11 cellular contexts compared by ENCODE assay signal in the genomic region with DNA sequence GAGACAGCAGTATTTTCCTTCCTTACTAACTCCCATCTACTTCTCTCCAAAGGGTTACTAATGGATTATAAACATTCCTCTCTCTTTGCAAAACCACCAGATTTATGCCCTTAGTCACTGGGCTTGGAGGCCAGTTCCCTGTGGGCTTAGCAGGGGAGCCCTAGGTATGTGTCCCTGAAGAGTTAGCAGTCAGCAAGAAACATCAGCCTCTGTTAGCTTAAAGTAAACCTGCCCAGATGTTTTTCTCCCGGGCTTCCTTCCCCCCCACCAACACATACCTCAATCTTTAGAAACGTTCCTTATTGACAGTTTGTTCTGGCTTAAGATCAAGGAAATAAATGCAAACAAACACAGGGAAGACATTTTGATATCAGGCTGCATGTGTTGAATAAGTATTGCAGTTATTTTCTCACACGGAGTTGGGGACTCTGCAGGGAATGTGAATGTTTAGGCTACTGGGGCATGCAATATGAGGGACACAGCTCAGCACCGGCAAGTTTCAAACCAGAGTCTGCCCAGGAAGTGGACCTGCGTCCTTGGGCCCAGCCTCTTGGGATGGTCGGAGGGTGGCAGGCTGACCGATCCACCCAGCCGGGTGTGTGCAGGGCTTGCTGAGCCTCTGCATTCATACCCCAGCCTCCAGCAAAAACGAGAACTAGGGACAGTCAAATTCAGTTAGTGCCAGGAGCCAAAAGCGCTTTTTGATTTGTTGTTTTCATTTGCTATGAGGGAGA.
DNase-seq lines count a peak whose midpoint lies in the region; ATAC-seq and TF ChIP-seq lines count a peak whose summit lies in the region.
"Had no signal": no experiment of that assay in that cellular context is flagged by ENCODE, and none has a peak within 500 bp of the region (broad histone marks: within the 10 kb centered on the region; RNA-seq: fewer than 3 reads in every experiment).

No MANE protein-coding gene starts in this region.

- peaks cover 5% of the 10 kb centered on the region for H3K27me3 Mint-ChIP-seq in GM23338 (ENCODE audit: insufficient read depth, low read depth, poor library complexity)
- no peaks in the 10 kb centered on the region for H3K27me3 Mint-ChIP-seq in WTC11 (ENCODE audit: low read depth)

- TF ChIP-seq EP300 in gastroesophageal sphincter (IDR thresholded peaks at IDR 0.05), result no peak

- CTCF ChIA-PET in WTC11 (lab: Charles Lee) (interaction anchor here (0.9 to 3.0 kb wide), 8 partner anchors 11 to 402 kb away, joined by 3 to 10 read pairs (median 5); no protein-coding TSS in a partner anchor), GM10248 (lab: Yijun Ruan, JAX) (no interaction called here)

- peak overlapping the region; percentile 63; the same call in 1 of the 2 replicates for H3K27ac ChIP-seq in GM23338 (ENCODE audit: low read depth)
- peak overlapping the region in 3 of 4 donors; percentile 18 to 61 (median 53) for H3K27ac ChIP-seq in gastroesophageal sphincter

- no peaks in the 10 kb centered on the region for H3K9me2 ChIP-seq in GM23338 (ENCODE audit: insufficient read depth)

- H3K27ac Mint-ChIP-seq in GM23338 (peak overlapping the region; percentile 68), WTC11 (peak overlapping the region; percentile 77)
- H3K27ac Mint-ChIP-seq: activated T-cell treated with anti-CD3 and anti-CD28 coated beads, Interleukin-2, amount 50 U/mL, for 72 hours; effector memory CD8-positive, alpha-beta T cell had no signal

- 35% methylated on average over 9 of the region's 10 CpGs; no CpG with 5 or more reads in 1 of the 2 donors for WGBS in gastroesophageal sphincter (ENCODE audit: low coverage in 1 of 2), 2 donors

- POLR2A ChIA-PET in WTC11 (lab: Charles Lee), result no interaction called here
- POLR2A ChIA-PET in GM10248 (lab: Yijun Ruan, JAX), result no interaction called here

- TF ChIP-seq CTCF in GM23338 (conservative IDR thresholded peaks at IDR 0.05; ENCODE audit: low read depth in 2 of 2), result no peak
- no peak for TF ChIP-seq CTCF in WTC11 (IDR thresholded peaks at IDR 0.05)
- no peak for TF ChIP-seq CTCF in gastroesophageal sphincter (IDR thresholded peaks at IDR 0.05)
- no peak for TF ChIP-seq CTCF in GM10248 (IDR thresholded peaks at IDR 0.05; ENCODE audit: control extremely low read depth, extremely low read depth, low read depth, missing control alignments)

- peaks cover 25% of the 10 kb centered on the region for H3K4me1 Mint-ChIP-seq in GM23338
- peaks cover 19% of the 10 kb centered on the region for H3K4me1 Mint-ChIP-seq in WTC11

- H3K4me3 Mint-ChIP-seq in GM23338, result no peak overlapping the region; the same call in 2 of the 3 replicates
- no peak overlapping the region for H3K4me3 Mint-ChIP-seq in WTC11
- H3K4me3 Mint-ChIP-seq: activated T-cell treated with anti-CD3 and anti-CD28 coated beads, Interleukin-2, amount 50 U/mL, for 72 hours; effector memory CD8-positive, alpha-beta T cell had no signal

- H3K9me3 Mint-ChIP-seq in GM23338 (0 out of 3 replicates have a peak, but pooled peaks cover 3% of the 10 kb centered on the region), WTC11 (0 out of 2 replicates have a peak, but pooled peaks cover 5% of the 10 kb centered on the region)
- H3K9me3 Mint-ChIP-seq: activated T-cell treated with anti-CD3 and anti-CD28 coated beads, Interleukin-2, amount 50 U/mL, for 72 hours; effector memory CD8-positive, alpha-beta T cell had no signal

- no peaks in the 10 kb centered on the region for H3K9me3 ChIP-seq in gastroesophageal sphincter
- no peaks in the 10 kb centered on the region for H3K9me3 ChIP-seq in skeletal muscle satellite cell (replicated peaks; ENCODE audit: low read length)

- H3F3A ChIP-seq in GM23338 (replicated peaks; ENCODE audit: low read depth), result 0 out of 2 replicates have a peak, but pooled peaks cover 4% of the 10 kb centered on the region

- H3K4me1 ChIP-seq in GM23338 (ENCODE audit: insufficient read depth) (peaks cover 15% of the 10 kb centered on the region), gastroesophageal sphincter (peaks cover 3 to 19% (median 6%) of the 10 kb centered on the region in 3 donors), skeletal muscle satellite cell (ENCODE audit: control insufficient read depth, insufficient read depth, low read length) (peaks cover 34% of the 10 kb centered on the region)

- no peaks in the 10 kb centered on the region for H4K20me1 ChIP-seq in GM23338 (replicated peaks; ENCODE audit: insufficient read depth)

- H3K36me3 ChIP-seq in GM23338 (ENCODE audit: insufficient read depth) (no peaks in the 10 kb centered on the region), gastroesophageal sphincter (peaks cover 0 to 6% of the 10 kb centered on the region in 2 donors), skeletal muscle satellite cell (ENCODE audit: insufficient read depth, low read length) (no peaks in the 10 kb centered on the region)

- no peak overlapping the region for H3K9ac ChIP-seq in skeletal muscle satellite cell (ENCODE audit: low read depth, low read length)

- no peak overlapping the region for H3K4me3 ChIP-seq in GM23338
- no peak overlapping the region for H3K4me3 ChIP-seq in gastroesophageal sphincter
- H3K4me3 ChIP-seq in skeletal muscle satellite cell (ENCODE audit: low read length), result peak overlapping the region; percentile 50

- no peak for TF ChIP-seq POLR2A in gastroesophageal sphincter (IDR thresholded peaks at IDR 0.05)

- DNase-seq in GM23338 (ENCODE audit: low spot score), result peak; percentile 28
- no peak for DNase-seq in WTC11 (ENCODE audit: low spot score)
- no peak for DNase-seq in GM10248 (ENCODE audit: extremely low spot score)
- no peak for DNase-seq in activated gamma-delta T cell treated with Interleukin-2 at 50 U/mL for 16 hours
- DNase-seq in NCI-H2029 (lab: John Stamatoyannopoulos, UW), result no peak
- DNase-seq: activated T-cell treated with anti-CD3 and anti-CD28 coated beads, Interleukin-2, amount 50 U/mL, for 72 hours; effector memory CD8-positive, alpha-beta T cell; NCI-H510A treated with DMSO at 0.1 percent for 48 hours had no signal

- H3K36me3 Mint-ChIP-seq in GM23338 (ENCODE audit: low read depth) (peaks cover 3% of the 10 kb centered on the region; the same call in 1 of the 3 replicates), WTC11 (peaks cover 6% of the 10 kb centered on the region)

- no peaks in the 10 kb centered on the region for H3K79me2 ChIP-seq in GM23338 (replicated peaks; ENCODE audit: insufficient read depth)

- H3K27me3 ChIP-seq in GM23338 (ENCODE audit: insufficient read depth) (no peaks in the 10 kb centered on the region), gastroesophageal sphincter (no peaks in the 10 kb centered on the region), skeletal muscle satellite cell (ENCODE audit: control insufficient read depth, insufficient read depth, low read length) (peaks cover 31% of the 10 kb centered on the region)

- H3K4me2 ChIP-seq in GM23338 (0 out of 2 replicates have a peak overlapping the region, but pooled peaks have one; percentile 10), skeletal muscle satellite cell (ENCODE audit: low read length) (peak overlapping the region; percentile 68)

- peak; percentile 75 for ATAC-seq in GM23338
- peak; percentile 66 for ATAC-seq in WTC11
- no peak for ATAC-seq in gastroesophageal sphincter
- ATAC-seq in GM18870 (IDR thresholded peaks at IDR 0.05; ENCODE audit: unreplicated experiment), result no peak
- ATAC-seq: activated T-cell treated with anti-CD3 and anti-CD28 coated beads, Interleukin-2, amount 50 U/mL, for 72 hours; effector memory CD8-positive, alpha-beta T cell had no signal

- H2AFZ ChIP-seq in GM23338, result no peak overlapping the region

TF ChIP-seq in GM23338, 12 proteins besides CTCF, POLR2A, EP300 and RAD21 (continues in another document):
- TF ChIP-seq ETS1 (IDR thresholded peaks at IDR 0.05), result no peak

TF ChIP-seq in WTC11, 78 proteins besides CTCF, POLR2A, EP300 and RAD21 (continues in another document):
- TF ChIP-seq CREB1 (CRISPR knock-in tag; IDR thresholded peaks at IDR 0.05), result no peak
- TF ChIP-seq RORB (CRISPR knock-in tag; IDR thresholded peaks at IDR 0.05), result no peak
- TF ChIP-seq HMGXB4 (CRISPR knock-in tag; IDR thresholded peaks at IDR 0.05), result no peak
- TF ChIP-seq, protein P1, sequence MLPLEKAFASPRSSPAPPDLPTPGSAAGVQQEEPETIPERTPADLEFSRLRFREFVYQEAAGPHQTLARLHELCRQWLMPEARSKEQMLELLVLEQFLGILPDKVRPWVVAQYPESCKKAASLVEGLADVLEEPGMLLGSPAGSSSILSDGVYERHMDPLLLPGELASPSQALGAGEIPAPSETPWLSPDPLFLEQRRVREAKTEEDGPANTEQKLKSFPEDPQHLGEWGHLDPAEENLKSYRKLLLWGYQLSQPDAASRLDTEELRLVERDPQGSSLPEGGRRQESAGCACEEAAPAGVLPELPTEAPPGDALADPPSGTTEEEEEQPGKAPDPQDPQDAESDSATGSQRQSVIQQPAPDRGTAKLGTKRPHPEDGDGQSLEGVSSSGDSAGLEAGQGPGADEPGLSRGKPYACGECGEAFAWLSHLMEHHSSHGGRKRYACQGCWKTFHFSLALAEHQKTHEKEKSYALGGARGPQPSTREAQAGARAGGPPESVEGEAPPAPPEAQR (CRISPR knock-in tag; IDR thresholded peaks at IDR 0.05), result no peak
- TF ChIP-seq ATF6 (CRISPR knock-in tag; IDR thresholded peaks at IDR 0.05), result no peak

Comparison
In these comparisons a context has a peak if more than half of its experiments do, and no peak if none do; other contexts are left out.
1. ATAC-seq: peak in GM23338 (single experiment) and WTC11 (single experiment); none in gastroesophageal sphincter (single experiment) and GM18870 (single experiment).